ENCODE assay signal across 8 cellular contexts in genomic region chr5:180860887-180861822, GRCh38. TPM values are rescaled to one million over a fixed set of nuclear protein-coding genes. Genes with fewer than 3 reads are reported as not detected.
A peak's percentile ranks its signal among the peaks of the same experiment; 100 is the strongest.
DNase-seq lines count a peak whose midpoint lies in the region; TF ChIP-seq lines count a peak whose summit lies in the region.

Gene ZFP62 (minus strand): TSS chr5:180861276. CDS start chr5:180861219, 57 bp downstream.

- peaks cover 24% of the 10 kb centered on the region for H3K4me1 Mint-ChIP-seq in HFFc6 (ENCODE audit: low read depth)
- H3K4me1 Mint-ChIP-seq in activated naive CD4-positive, alpha-beta T cell treated with anti-CD3 and anti-CD28 coated beads, Interleukin-2, amount 10 ng/mL, durations not matched to agents 7 days and 5 days = peaks cover 20% of the 10 kb centered on the region

- DNase-seq in GM06990 (ENCODE audit: extremely low read depth, insufficient read length) (peak; percentile 97), HFFc6 (peak; percentile 77), NAMALWA (ENCODE audit: low spot score) (peak; percentile 95), SK-N-MC (ENCODE audit: low read depth, low spot score) (no peak), globus pallidus (ENCODE audit: low spot score) (peak; percentile 86), occipital lobe (lab: John Stamatoyannopoulos, UW) (peak; percentile 85), suprapubic skin (ENCODE audit: low spot score in 2 of 2) (peak; percentile 93 to 94)
- peak; percentile 89 for DNase-seq in activated naive CD4-positive, alpha-beta T cell treated with anti-CD3 and anti-CD28 coated beads, Interleukin-2, amount 10 ng/mL, durations not matched to agents 7 days and 5 days

- H3K27ac Mint-ChIP-seq in HFFc6 = peak within 1 kb of the TSS; percentile 87
- peak within 1 kb of the TSS; percentile 97 for H3K27ac Mint-ChIP-seq in activated naive CD4-positive, alpha-beta T cell treated with anti-CD3 and anti-CD28 coated beads, Interleukin-2, amount 10 ng/mL, durations not matched to agents 7 days and 5 days

- H3K4me3 Mint-ChIP-seq in HFFc6 = peak within 1 kb of the TSS; percentile 93
- peak within 1 kb of the TSS; percentile 79 for H3K4me3 Mint-ChIP-seq in activated naive CD4-positive, alpha-beta T cell treated with anti-CD3 and anti-CD28 coated beads, Interleukin-2, amount 10 ng/mL, durations not matched to agents 7 days and 5 days

- H3K36me3 Mint-ChIP-seq in HFFc6 (ENCODE audit: low read depth) = peaks cover 13% of the 10 kb centered on the region
- peaks cover 18% of the 10 kb centered on the region for H3K36me3 Mint-ChIP-seq in activated naive CD4-positive, alpha-beta T cell treated with anti-CD3 and anti-CD28 coated beads, Interleukin-2, amount 10 ng/mL, durations not matched to agents 7 days and 5 days

- TF ChIP-seq POLR2A in suprapubic skin (IDR thresholded peaks at IDR 0.05) = peak; percentile 15 to 32

- CTCF ChIA-PET in activated naive CD4-positive, alpha-beta T cell treated with anti-CD3 and anti-CD28 coated beads, Interleukin-2, amount 10 ng/mL, durations not matched to agents 7 days and 5 days (lab: Charles Lee) = interaction anchor here (0.9 to 1.2 kb wide), 3 partner anchors 62 to 298 kb away, joined by 3 to 4 read pairs (median 3); no protein-coding TSS in a partner anchor

- H3K27ac ChIP-seq in SK-N-MC (peak within 1 kb of the TSS; percentile 76), suprapubic skin (peak within 1 kb of the TSS; percentile 94)

- no peaks in the 10 kb centered on the region for H3K27me3 ChIP-seq in GM06990 (replicated peaks; ENCODE audit: control insufficient read depth, insufficient read depth, low read length)
- H3K27me3 ChIP-seq in suprapubic skin = no peaks in the 10 kb centered on the region

- no peaks in the 10 kb centered on the region for H3K9me3 Mint-ChIP-seq in HFFc6
- no peaks in the 10 kb centered on the region for H3K9me3 Mint-ChIP-seq in activated naive CD4-positive, alpha-beta T cell treated with anti-CD3 and anti-CD28 coated beads, Interleukin-2, amount 10 ng/mL, durations not matched to agents 7 days and 5 days

- TF ChIP-seq CTCF in GM06990 (IDR thresholded peaks at IDR 0.05; ENCODE audit: insufficient read depth, low read length, poor library complexity, severe bottlenecking) (no peak), HFFc6 (IDR thresholded peaks at IDR 0.05) (peak; percentile 13), suprapubic skin (IDR thresholded peaks at IDR 0.05) (peak in 1 of 2 donors; percentile 11)

- H3K9me3 ChIP-seq in SK-N-MC (ENCODE audit: low read depth, low read length) (peaks cover 2% of the 10 kb centered on the region; the same call in 1 of the 2 replicates), suprapubic skin (no peaks in the 10 kb centered on the region)

- H3K27me3 Mint-ChIP-seq in HFFc6 (ENCODE audit: insufficient read depth) = no peaks in the 10 kb centered on the region; the same call in none of the 2 replicates
- H3K27me3 Mint-ChIP-seq in activated naive CD4-positive, alpha-beta T cell treated with anti-CD3 and anti-CD28 coated beads, Interleukin-2, amount 10 ng/mL, durations not matched to agents 7 days and 5 days = peaks cover 3% of the 10 kb centered on the region

- no peak for TF ChIP-seq EP300 in suprapubic skin (IDR thresholded peaks at IDR 0.05)

- H3K36me3 ChIP-seq in GM06990 (ENCODE audit: control insufficient read depth, insufficient read depth, low read length) (no peaks in the 10 kb centered on the region; the same call in 1 of the 2 replicates), SK-N-MC (ENCODE audit: insufficient read depth, low read length) (peaks cover 31% of the 10 kb centered on the region), suprapubic skin (peaks cover 4% of the 10 kb centered on the region)

- peaks cover 20% of the 10 kb centered on the region for H3K4me1 ChIP-seq in suprapubic skin

- H3K4me3 ChIP-seq in GM06990 (replicated peaks; ENCODE audit: low read depth, low read length) (peak within 1 kb of the TSS; percentile 98), SK-N-MC (peak within 1 kb of the TSS; percentile 92), suprapubic skin (peak within 1 kb of the TSS; percentile 96)

- WGBS in suprapubic skin = under 1% methylated on average over 40 of the region's 84 CpGs

- H3K9ac ChIP-seq in SK-N-MC (ENCODE audit: insufficient read length) = peak within 1 kb of the TSS; percentile 96

RNA-seq across cellular contexts. Expression of gene ZFP62, which starts in this region (rescaled TPM):
- 10 to 100 TPM in 4 of 6 experiments, 1 to 10 TPM in 2; 9.6 to 12.1 (median 10.2) TPM for total RNA-seq in HFFc6 (2021; fragmentation: NEBNext Ultra II Directional; extraction: Animal tissue kit (Norgen Biotek cat#: 25700))
- total RNA-seq in occipital lobe (52.3 TPM), suprapubic skin (10 to 100 TPM; 35.5 to 41.1 (median 39.1) TPM)
